1 cellular context compared by ENCODE assay signal in genomic region chr19:53311044-53311443, GRCh38.
A peak's percentile ranks its signal among the peaks of the same experiment; 100 is the strongest.
TF ChIP-seq lines count a peak whose summit lies in the region.

No MANE protein-coding gene starts in this region.

TF ChIP-seq in K562, 482 proteins besides CTCF, POLR2A, EP300 and RAD21:
- TF ChIP-seq CBX1 (IDR thresholded peaks at IDR 0.05; ENCODE audit: low read depth): no peak
- TF ChIP-seq MED1 (CRISPR knock-in tag; IDR thresholded peaks at IDR 0.05; ENCODE audit: borderline replicate concordance): no peak
- TF ChIP-seq, protein P1, sequence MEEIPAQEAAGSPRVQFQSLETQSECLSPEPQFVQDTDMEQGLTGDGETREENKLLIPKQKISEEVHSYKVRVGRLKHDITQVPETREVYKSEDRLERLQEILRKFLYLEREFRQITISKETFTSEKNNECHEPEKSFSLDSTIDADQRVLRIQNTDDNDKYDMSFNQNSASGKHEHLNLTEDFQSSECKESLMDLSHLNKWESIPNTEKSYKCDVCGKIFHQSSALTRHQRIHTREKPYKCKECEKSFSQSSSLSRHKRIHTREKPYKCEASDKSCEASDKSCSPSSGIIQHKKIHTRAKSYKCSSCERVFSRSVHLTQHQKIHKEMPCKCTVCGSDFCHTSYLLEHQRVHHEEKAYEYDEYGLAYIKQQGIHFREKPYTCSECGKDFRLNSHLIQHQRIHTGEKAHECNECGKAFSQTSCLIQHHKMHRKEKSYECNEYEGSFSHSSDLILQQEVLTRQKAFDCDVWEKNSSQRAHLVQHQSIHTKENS (CRISPR knock-in tag; IDR thresholded peaks at IDR 0.05): no peak
- no peak for TF ChIP-seq POLR3G (IDR thresholded peaks at IDR 0.05; ENCODE audit: extremely low read depth, insufficient read length, insufficient replicate concordance)
- TF ChIP-seq SPI1 (IDR thresholded peaks at IDR 0.05; ENCODE audit: borderline replicate concordance, low read depth, low read length): 0 out of 2 replicates have a peak, but pooled peaks have one; percentile 18
- no peak for TF ChIP-seq HOMEZ (CRISPR knock-in tag; IDR thresholded peaks at IDR 0.05)
- TF ChIP-seq CBX5 (IDR thresholded peaks at IDR 0.05; ENCODE audit: borderline replicate concordance, low read depth): no peak
- TF ChIP-seq, protein P2, sequence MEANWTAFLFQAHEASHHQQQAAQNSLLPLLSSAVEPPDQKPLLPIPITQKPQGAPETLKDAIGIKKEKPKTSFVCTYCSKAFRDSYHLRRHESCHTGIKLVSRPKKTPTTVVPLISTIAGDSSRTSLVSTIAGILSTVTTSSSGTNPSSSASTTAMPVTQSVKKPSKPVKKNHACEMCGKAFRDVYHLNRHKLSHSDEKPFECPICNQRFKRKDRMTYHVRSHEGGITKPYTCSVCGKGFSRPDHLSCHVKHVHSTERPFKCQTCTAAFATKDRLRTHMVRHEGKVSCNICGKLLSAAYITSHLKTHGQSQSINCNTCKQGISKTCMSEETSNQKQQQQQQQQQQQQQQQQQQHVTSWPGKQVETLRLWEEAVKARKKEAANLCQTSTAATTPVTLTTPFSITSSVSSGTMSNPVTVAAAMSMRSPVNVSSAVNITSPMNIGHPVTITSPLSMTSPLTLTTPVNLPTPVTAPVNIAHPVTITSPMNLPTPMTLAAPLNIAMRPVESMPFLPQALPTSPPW (CRISPR knock-in tag; IDR thresholded peaks at IDR 0.05): no peak
TF ChIP-seq in K562: peak in this region for 1.
